Comparison of ENCODE assay signal across 17 cellular contexts in the genomic region with DNA sequence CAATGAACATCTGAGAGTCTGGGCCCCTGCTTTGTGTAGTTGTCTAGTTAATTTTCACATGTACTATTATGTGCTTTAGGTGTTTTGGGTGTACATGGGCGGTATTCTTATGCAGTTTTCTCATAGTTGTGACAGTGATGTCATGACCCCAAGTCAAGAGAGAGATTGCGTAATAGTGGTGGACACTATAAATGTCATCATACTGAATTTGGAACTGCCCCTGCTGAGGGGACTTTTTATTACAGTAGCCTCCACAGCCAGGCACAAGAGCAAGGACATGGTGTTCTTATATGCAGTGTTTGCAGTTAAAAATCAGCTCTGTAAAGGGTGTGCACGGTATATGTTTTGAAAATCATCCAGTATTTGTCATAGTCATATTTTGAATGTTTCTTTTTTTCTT. TPM values are rescaled to one million over a fixed set of nuclear protein-coding genes. Genes with fewer than 3 reads are reported as not detected.
DNase-seq lines count a peak whose midpoint lies in the region; ATAC-seq and TF ChIP-seq lines count a peak whose summit lies in the region.
"Had no signal": no experiment of that assay in that cellular context is flagged by ENCODE, and none has a peak within 500 bp of the region (broad histone marks: within the 10 kb centered on the region; RNA-seq: fewer than 3 reads in every experiment).

No MANE protein-coding gene starts in this region.

- H3K27me3 ChIP-seq in HCT116 (ENCODE audit: insufficient read depth, low read length) (no peaks in the 10 kb centered on the region), right cardiac atrium (ENCODE audit: control insufficient read depth, insufficient read depth) (no peaks in the 10 kb centered on the region), gastrocnemius medialis (no peaks in the 10 kb centered on the region)
- H3K27me3 ChIP-seq: BLaER1 treated with 17β-estradiol and CSF1 and Interleukin-3, amounts not matched to agents 10 nM and 100 nM had no signal

- RAD21 ChIA-PET in HCT116 (lab: Charles Lee; ENCODE audit: low non-redundant PET in 1 of 2, low total read pairs in 2 of 2, uncharacterized antibody in 2 of 2, unreplicated experiment in 2 of 2): no interaction called here

- H4K20me1 ChIP-seq in HCT116 (ENCODE audit: insufficient read depth): no peaks in the 10 kb centered on the region; the same call in 1 of the 2 replicates

- H3K27ac Mint-ChIP-seq in activated T-helper 2 cell treated with anti-CD3 and anti-CD28 coated beads, Interferon-gamma antibody, Interleukin-2, Interleukin-4, amounts not matched to agents 10 μg/mL and 5 μg/mL and 100 μg/mL, durations not matched to agents 14 hours and 24 hours and 36 hours: peak overlapping the region; percentile 16
- H3K27ac Mint-ChIP-seq: activated CD8-positive, alpha-beta T cell treated with anti-CD3 and anti-CD28 coated beads for 36 hours had no signal

- no peak overlapping the region for H2AFZ ChIP-seq in HCT116 (ENCODE audit: low read depth, low read length, poor library complexity, severe bottlenecking)

- H3K4me2 ChIP-seq in HCT116 (ENCODE audit: low read length): no peak overlapping the region

- H3K36me3 ChIP-seq in HCT116 (ENCODE audit: control insufficient read depth in 1 of 2, insufficient read depth in 2 of 2, low read length in 2 of 2): no peaks in the 10 kb centered on the region
- H3K36me3 ChIP-seq in gastrocnemius medialis: peaks cover 0 to 32% of the 10 kb centered on the region in 2 donors

- POLR2A ChIA-PET in HCT116 (lab: Charles Lee): interaction anchor here (1.2 kb wide), 1 partner anchor 30 kb away, joined by 3 read pairs; no protein-coding TSS in a partner anchor

- no peaks in the 10 kb centered on the region for H3K9me2 ChIP-seq in HCT116 (ENCODE audit: insufficient read depth)

- H3K4me3 ChIP-seq in HCT116 (replicated peaks in 1 of 2; ENCODE audit: low read depth in 1 of 2, low read length in 2 of 2) (no peak overlapping the region), right cardiac atrium (ENCODE audit: low read length) (no peak overlapping the region), gastrocnemius medialis (no peak overlapping the region)
- H3K4me3 ChIP-seq: BLaER1 treated with 17β-estradiol and CSF1 and Interleukin-3, amounts not matched to agents 10 nM and 100 nM had no signal

- no peak for TF ChIP-seq RAD21 in HCT116 (IDR thresholded peaks at IDR 0.05; ENCODE audit: low read depth)

- H3K9ac ChIP-seq in HCT116 (ENCODE audit: low read length): no peak overlapping the region
- H3K9ac ChIP-seq: BLaER1 treated with 17β-estradiol and CSF1 and Interleukin-3, amounts not matched to agents 10 nM and 100 nM had no signal

- H3K27ac ChIP-seq in HCT116 (ENCODE audit: low read depth, low read length) (no peak overlapping the region), right cardiac atrium (ENCODE audit: low read length) (peak overlapping the region; percentile 91), gastrocnemius medialis (peak overlapping the region; percentile 68 to 99 (median 72))
- H3K27ac ChIP-seq: BLaER1 treated with 17β-estradiol and CSF1 and Interleukin-3, amounts not matched to agents 10 nM and 100 nM had no signal

- H3K4me3 Mint-ChIP-seq in activated T-helper 2 cell treated with anti-CD3 and anti-CD28 coated beads, Interferon-gamma antibody, Interleukin-2, Interleukin-4, amounts not matched to agents 10 μg/mL and 5 μg/mL and 100 μg/mL, durations not matched to agents 14 hours and 24 hours and 36 hours (ENCODE audit: low read depth): no peak overlapping the region
- H3K4me3 Mint-ChIP-seq: activated CD8-positive, alpha-beta T cell treated with anti-CD3 and anti-CD28 coated beads for 36 hours had no signal

- H3K27me3 Mint-ChIP-seq in activated T-helper 2 cell treated with anti-CD3 and anti-CD28 coated beads, Interferon-gamma antibody, Interleukin-2, Interleukin-4, amounts not matched to agents 10 μg/mL and 5 μg/mL and 100 μg/mL, durations not matched to agents 14 hours and 24 hours and 36 hours (ENCODE audit: low read depth): no peaks in the 10 kb centered on the region
- H3K27me3 Mint-ChIP-seq: activated CD8-positive, alpha-beta T cell treated with anti-CD3 and anti-CD28 coated beads for 36 hours had no signal

- peaks cover 61% of the 10 kb centered on the region for H3K36me3 Mint-ChIP-seq in activated T-helper 2 cell treated with anti-CD3 and anti-CD28 coated beads, Interferon-gamma antibody, Interleukin-2, Interleukin-4, amounts not matched to agents 10 μg/mL and 5 μg/mL and 100 μg/mL, durations not matched to agents 14 hours and 24 hours and 36 hours (ENCODE audit: low read depth)

- intact Hi-C loops in HCT116 (cut with micrococcal nuclease): no loop called here
- intact Hi-C loops in activated T-helper 2 cell treated with anti-CD3 and anti-CD28 coated beads, Interferon-gamma antibody, Interleukin-2, Interleukin-4, amounts not matched to agents 10 μg/mL and 5 μg/mL and 100 μg/mL, durations not matched to agents 14 hours and 24 hours and 36 hours (cut with micrococcal nuclease): no loop called here
- intact Hi-C loops in right cardiac atrium (cut with DNase I): no loop called here
- intact Hi-C loops in gastrocnemius medialis (cut with DNase I; ENCODE audit: low total_unique reads): no loop called here

- DNase-seq in HCT116 (ENCODE audit: low read depth, low spot score) (no peak), right cardiac atrium (no peak), gastrocnemius medialis (no peak), DMS 273 (lab: John Stamatoyannopoulos, UW; ENCODE audit: unreplicated experiment) (no peak)
- no peak for DNase-seq in activated T-helper 2 cell treated with anti-CD3 and anti-CD28 coated beads, Interferon-gamma antibody, Interleukin-2, Interleukin-4, amounts not matched to agents 10 μg/mL and 5 μg/mL and 100 μg/mL, durations not matched to agents 14 hours and 24 hours and 36 hours (ENCODE audit: low spot score)
- DNase-seq in stimulated activated CD4-positive, alpha-beta T cell treated with anti-CD3 and anti-CD28 coated beads, Interleukin-15, amount 100 ng/mL, for 24 hours: no peak
- no peak for DNase-seq in stimulated activated CD4-positive, alpha-beta T cell treated with anti-CD3 and anti-CD28 coated beads, Interleukin-2, amount 100 ng/mL, for 48 hours
- DNase-seq: activated CD8-positive, alpha-beta T cell treated with anti-CD3 and anti-CD28 coated beads for 36 hours; activated gamma-delta T cell treated with Interleukin-2 at 50 U/mL for 16 hours; cerebellar nuclear complex; midbrain; NCI-H1694 treated with DMSO at 0.1 percent for 48 hours; NCI-H526; stimulated activated CD4-positive, alpha-beta T cell treated with anti-CD3 and anti-CD28 coated beads, Interleukin-4, amount 100 ng/mL, for 4 hours; stimulated activated naive CD4-positive, alpha-beta T cell treated with Interleukin-2 at 50 U/mL for 16 hours had no signal

- H3K79me2 ChIP-seq in HCT116 (ENCODE audit: insufficient read depth, low read length): no peaks in the 10 kb centered on the region

- ATAC-seq in HCT116 (no peak), right cardiac atrium (peak; percentile 3 to 22), gastrocnemius medialis (peak; percentile 25 to 52), GM21526 (IDR thresholded peaks at IDR 0.05; ENCODE audit: low FRiP score, unreplicated experiment) (no peak)
- ATAC-seq: activated CD8-positive, alpha-beta T cell treated with anti-CD3 and anti-CD28 coated beads for 36 hours had no signal

- TF ChIP-seq POLR2A in HCT116 (IDR thresholded peaks at IDR 0.05; ENCODE audit: borderline replicate concordance, extremely low read depth, insufficient read depth, insufficient read length) (no peak), gastrocnemius medialis (IDR thresholded peaks at IDR 0.05) (no peak)

- CTCF ChIA-PET in HCT116 (lab: Charles Lee): no interaction called here

- TF ChIP-seq CTCF in HCT116 (IDR thresholded peaks at IDR 0.05 in 2 of 3, conservative IDR thresholded peaks at IDR 0.05 in 1 of 3; ENCODE audit: borderline replicate concordance in 1 of 3, insufficient read depth in 1 of 3, low read depth in 2 of 3, low read length in 2 of 3): no peak
- no peak for TF ChIP-seq CTCF in gastrocnemius medialis (IDR thresholded peaks at IDR 0.05 in 4 of 5, conservative IDR thresholded peaks at IDR 0.05 in 1 of 5)

- H3K9me3 Mint-ChIP-seq in activated T-helper 2 cell treated with anti-CD3 and anti-CD28 coated beads, Interferon-gamma antibody, Interleukin-2, Interleukin-4, amounts not matched to agents 10 μg/mL and 5 μg/mL and 100 μg/mL, durations not matched to agents 14 hours and 24 hours and 36 hours: no peaks in the 10 kb centered on the region
- H3K9me3 Mint-ChIP-seq: activated CD8-positive, alpha-beta T cell treated with anti-CD3 and anti-CD28 coated beads for 36 hours had no signal

- in situ Hi-C loops in gastrocnemius medialis (cut with MboI; ENCODE audit: low sequenced_read_pairs in 4 of 4): no loop called here

- no peaks in the 10 kb centered on the region for H3K9me3 ChIP-seq in HCT116 (ENCODE audit: control insufficient read depth in 1 of 2, insufficient read depth in 1 of 2, low read depth in 1 of 2, low read length in 2 of 2)
- no peaks in the 10 kb centered on the region for H3K9me3 ChIP-seq in right cardiac atrium (ENCODE audit: control insufficient read depth, low read length)
- no peaks in the 10 kb centered on the region for H3K9me3 ChIP-seq in gastrocnemius medialis
- H3K9me3 ChIP-seq: BLaER1 treated with 17β-estradiol and CSF1 and Interleukin-3, amounts not matched to agents 10 nM and 100 nM had no signal

- peaks cover 8 to 9% of the 10 kb centered on the region in 2 experiments for H3K4me1 ChIP-seq in HCT116 (ENCODE audit: control insufficient read depth in 1 of 2, insufficient read depth in 2 of 2, low read length in 2 of 2)
- peaks cover 16% of the 10 kb centered on the region for H3K4me1 ChIP-seq in right cardiac atrium (ENCODE audit: control insufficient read depth, insufficient read depth, low read length)
- H3K4me1 ChIP-seq in gastrocnemius medialis: peaks cover 49 to 69% of the 10 kb centered on the region in 2 donors

- 66% methylated on average over 3 of the region's 3 CpGs for WGBS in right cardiac atrium

- peaks cover 5% of the 10 kb centered on the region for H3K4me1 Mint-ChIP-seq in activated T-helper 2 cell treated with anti-CD3 and anti-CD28 coated beads, Interferon-gamma antibody, Interleukin-2, Interleukin-4, amounts not matched to agents 10 μg/mL and 5 μg/mL and 100 μg/mL, durations not matched to agents 14 hours and 24 hours and 36 hours (ENCODE audit: low read depth)

- BruUV-seq in HCT116 (replicated peaks; lab: Mats Ljungman, UMichigan): no TSS peak

TF ChIP-seq in HCT116, 20 proteins besides CTCF, POLR2A, EP300 and RAD21:
- TF ChIP-seq CEBPB (IDR thresholded peaks at IDR 0.05; ENCODE audit: low read depth) (peak; percentile 29; the same call in 1 of the 2 replicates), EGR1 (IDR thresholded peaks at IDR 0.05; ENCODE audit: low read depth) (no peak)
TF ChIP-seq in HCT116: peak in this region for 1.

RNA-seq across cellular contexts. Expression of a gene that starts 29.5 kb away (rescaled TPM):
- 40.8 TPM for total RNA-seq in HCT116 (2021; ENCODE audit: unreplicated experiment)
- 23.2 and 26.8 TPM in 2 replicates for polyA plus RNA-seq in HCT116 (2012)
- total RNA-seq in activated T-helper 2 cell treated with anti-CD3 and anti-CD28 coated beads, Interferon-gamma antibody, Interleukin-2, Interleukin-4, amounts not matched to agents 10 μg/mL and 5 μg/mL and 100 μg/mL, durations not matched to agents 14 hours and 24 hours and 36 hours: 57.2 and 59.3 TPM in 2 replicates
- 100 to 1,000 TPM; 108 to 179 (median 114) TPM for total RNA-seq in right cardiac atrium
- 21.8 TPM for polyA plus RNA-seq in right cardiac atrium
- 100 to 1,000 TPM in 1 of 4 donors, 10 to 100 TPM in 3; 19.3 to 150 (median 64.5) TPM for total RNA-seq in gastrocnemius medialis

Comparison
In these comparisons a context has a peak if more than half of its experiments do, and no peak if none do; other contexts are left out.
1. ATAC-seq: peak in right cardiac atrium (2 of 2) and gastrocnemius medialis (2 of 2); none in HCT116 (single experiment) and GM21526 (single experiment).